25 cellular contexts compared by ENCODE assay signal in the genomic region with DNA sequence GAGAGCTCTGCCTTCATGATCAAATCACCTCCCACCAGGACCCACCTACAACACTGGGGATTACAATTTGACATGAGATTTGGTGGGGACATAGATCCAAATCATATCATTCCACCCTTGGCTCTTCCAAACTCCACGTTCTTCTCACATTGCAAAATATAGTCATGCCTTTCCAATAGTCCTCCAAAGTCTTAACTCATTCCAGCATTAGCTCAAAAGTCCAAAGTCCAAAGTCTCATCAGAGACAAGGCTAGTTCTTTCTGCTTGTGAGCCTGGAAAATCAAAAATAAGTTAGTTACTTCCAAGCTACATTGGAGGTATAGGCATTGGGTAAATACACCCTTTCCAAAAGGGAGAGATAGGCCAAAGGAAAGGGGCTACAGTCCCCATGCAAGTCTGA.
DNase-seq lines count a peak whose midpoint lies in the region; ATAC-seq, FAIRE-seq and TF ChIP-seq lines count a peak whose summit lies in the region.
"Had no signal": no experiment of that assay in that cellular context is flagged by ENCODE, and none has a peak within 500 bp of the region (broad histone marks: within the 10 kb centered on the region; RNA-seq: fewer than 3 reads in every experiment).

No MANE protein-coding gene starts in this region.

- H3K27ac ChIP-seq in A549 (peak overlapping the region; percentile 53 to 73; a peak in 5 of 6 replicates), liver (ENCODE audit: low read depth in 1 of 2, low read length in 2 of 2) (no peak overlapping the region), osteoblast (ENCODE audit: low read depth, low read length) (no peak overlapping the region)
- H3K27ac ChIP-seq: 22Rv1, BLaER1 had no signal

- TF ChIP-seq RAD21 in A549 (conservative IDR thresholded peaks at IDR 0.05 in 1 of 2, IDR thresholded peaks at IDR 0.05 in 1 of 2): no peak
- TF ChIP-seq RAD21 in liver (IDR thresholded peaks at IDR 0.05): no peak

- DNase-seq in A549 (ENCODE audit: low read depth in 1 of 2, low spot score in 1 of 2): no peak
- no peak for DNase-seq in left lobe of liver (ENCODE audit: low spot score)
- peak; percentile 45 for DNase-seq in osteoblast (ENCODE audit: insufficient read length, low spot score, missing footprints)
- DNase-seq in activated effector memory CD4-positive, alpha-beta T cell treated with Interleukin-2 at 50 U/mL for 16 hours: no peak
- DNase-seq in activated CD8-positive, alpha-beta memory T cell treated with anti-CD3 and anti-CD28 coated beads, Interleukin-2, amount 50 U/mL, for 4 hours: no peak
- no peak for DNase-seq in NCI-H524 treated with DMSO at 0.1 percent for 48 hours (lab: John Stamatoyannopoulos, UW)
- DNase-seq in GDM1 (lab: John Stamatoyannopoulos, UW): no peak
- DNase-seq: ACHN; BE2C; C1 segment of cervical spinal cord; CD4-positive, alpha-beta memory T cell; CD4-positive, CD25-positive, alpha-beta regulatory T cell; CD8-positive, alpha-beta memory T cell; COR-L47; DMS 273 treated with DMSO at 0.1 percent for 48 hours; DMS153; DMS53; DMS79; DND-41; EL; GF-D8 had no signal

- H3K4me1 ChIP-seq in A549 (peaks cover 18% of the 10 kb centered on the region), liver (ENCODE audit: control insufficient read depth in 4 of 4, insufficient read depth in 4 of 4, low read length in 3 of 4) (peaks cover 0 to 4% (median 0%) of the 10 kb centered on the region in 4 donors), osteoblast (ENCODE audit: insufficient read depth, low read length) (no peaks in the 10 kb centered on the region)
- H3K4me1 ChIP-seq: BE2C, BLaER1 had no signal

- H4K20me1 ChIP-seq in osteoblast (ENCODE audit: insufficient read depth, low read length): no peaks in the 10 kb centered on the region
- H4K20me1 ChIP-seq: BLaER1 had no signal

- no peak for TF ChIP-seq POLR2A in A549 (IDR thresholded peaks at IDR 0.05; ENCODE audit: low read length)

- H3K9ac ChIP-seq in liver (ENCODE audit: low read depth in 1 of 2, low read length in 2 of 2): no peak overlapping the region
- H3K9ac ChIP-seq: BLaER1 had no signal

- H2AFZ ChIP-seq in osteoblast (ENCODE audit: low read length): no peak overlapping the region

- no peak overlapping the region for H3K4me3 ChIP-seq in A549
- H3K4me3 ChIP-seq in liver (ENCODE audit: low read depth in 1 of 3, low read length in 3 of 3): no peak overlapping the region
- no peak overlapping the region for H3K4me3 ChIP-seq in osteoblast (ENCODE audit: insufficient read depth, low read length)
- H3K4me3 ChIP-seq: BLaER1 had no signal

- POLR2A ChIA-PET in A549 (lab: Yijun Ruan, JAX): interaction anchor here (1.5 kb wide), 1 partner anchor 185 kb away, joined by 4 read pairs; no protein-coding TSS in a partner anchor

- no peaks in the 10 kb centered on the region for H3K79me2 ChIP-seq in osteoblast (ENCODE audit: insufficient read depth, low read length)

- no peak for FAIRE-seq in A549 (lab: Jason Lieb, UNC)
- FAIRE-seq: GM12891 had no signal

- ATAC-seq in A549 (no peak), left lobe of liver (peak; percentile 21)

- WGBS in A549 (ENCODE audit: missing lambda C conversion rate): 55% methylated on average over 1 of the region's 1 CpG
- WGBS in liver: 35% methylated on average over 1 of the region's 1 CpG

- H3K27me3 ChIP-seq in liver (ENCODE audit: control insufficient read depth in 4 of 4, insufficient read depth in 4 of 4, low read length in 3 of 4) (no peaks in the 10 kb centered on the region), osteoblast (ENCODE audit: insufficient read depth, low read length) (no peaks in the 10 kb centered on the region)
- H3K27me3 ChIP-seq: BE2C, BLaER1 had no signal

- no peak for TF ChIP-seq EP300 in A549 (IDR thresholded peaks at IDR 0.05)

- CTCF ChIA-PET in A549 (lab: Yijun Ruan, JAX): interaction anchor here (1.6 kb wide), 1 partner anchor 14 kb away, joined by 4 read pairs; no protein-coding TSS in a partner anchor

- TF ChIP-seq CTCF in A549 (IDR thresholded peaks at IDR 0.05) (no peak), liver (IDR thresholded peaks at IDR 0.05; ENCODE audit: low read depth, low read length, missing input control) (no peak), osteoblast (IDR thresholded peaks at IDR 0.05; ENCODE audit: extremely low read depth, low read depth, low read length) (no peak)

- H3K4me2 ChIP-seq in A549 (no peak overlapping the region), osteoblast (ENCODE audit: insufficient read depth, low read length) (no peak overlapping the region)
- H3K4me2 ChIP-seq: BLaER1 had no signal

- H3K36me3 ChIP-seq in liver (ENCODE audit: control insufficient read depth in 4 of 4, insufficient read depth in 3 of 4, low read depth in 1 of 4, low read length in 3 of 4): no peaks in the 10 kb centered on the region
- H3K36me3 ChIP-seq in osteoblast (ENCODE audit: insufficient read depth, low read length): no peaks in the 10 kb centered on the region
- H3K36me3 ChIP-seq: BE2C, BLaER1 had no signal

- H3K9me3 ChIP-seq in A549: peaks cover 28% of the 10 kb centered on the region
- H3K9me3 ChIP-seq in liver (ENCODE audit: control insufficient read depth in 4 of 4, low read length in 3 of 4): no peaks in the 10 kb centered on the region
- H3K9me3 ChIP-seq in osteoblast (ENCODE audit: low read depth, low read length): no peaks in the 10 kb centered on the region
- H3K9me3 ChIP-seq: BE2C had no signal

TF ChIP-seq in A549, 52 proteins besides CTCF, POLR2A, EP300 and RAD21:
- TF ChIP-seq MAZ (IDR thresholded peaks at IDR 0.05; ENCODE audit: borderline replicate concordance, low read depth, low read length): no peak
- TF ChIP-seq PHF8 (IDR thresholded peaks at IDR 0.05; ENCODE audit: borderline replicate concordance, low read depth): no peak
- no peak for TF ChIP-seq USF2 (IDR thresholded peaks at IDR 0.05)
- no peak for TF ChIP-seq CBX8 (IDR thresholded peaks at IDR 0.05)
- no peak for TF ChIP-seq NR3C1 (IDR thresholded peaks at IDR 0.05)
- TF ChIP-seq GATA3 (IDR thresholded peaks at IDR 0.05; ENCODE audit: borderline replicate concordance): no peak
- TF ChIP-seq ZC3H11A (IDR thresholded peaks at IDR 0.05): no peak
- no peak for TF ChIP-seq ZSCAN20 (CRISPR knock-in tag; IDR thresholded peaks at IDR 0.05)
- TF ChIP-seq, protein P1, sequence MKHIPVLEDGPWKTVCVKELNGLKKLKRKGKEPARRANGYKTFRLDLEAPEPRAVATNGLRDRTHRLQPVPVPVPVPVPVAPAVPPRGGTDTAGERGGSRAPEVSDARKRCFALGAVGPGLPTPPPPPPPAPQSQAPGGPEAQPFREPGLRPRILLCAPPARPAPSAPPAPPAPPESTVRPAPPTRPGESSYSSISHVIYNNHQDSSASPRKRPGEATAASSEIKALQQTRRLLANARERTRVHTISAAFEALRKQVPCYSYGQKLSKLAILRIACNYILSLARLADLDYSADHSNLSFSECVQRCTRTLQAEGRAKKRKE (CRISPR knock-in tag; IDR thresholded peaks at IDR 0.05; ENCODE audit: low read depth): no peak
- TF ChIP-seq EHF (CRISPR knock-in tag; IDR thresholded peaks at IDR 0.05): no peak
- no peak for TF ChIP-seq RCOR1 (IDR thresholded peaks at IDR 0.05; ENCODE audit: low read depth, low read length)
- no peak for TF ChIP-seq CBX2 (IDR thresholded peaks at IDR 0.05; ENCODE audit: borderline replicate concordance, low read depth)

TF ChIP-seq in liver, 16 proteins besides CTCF, POLR2A, EP300 and RAD21:
- TF ChIP-seq MAX (IDR thresholded peaks at IDR 0.05): no peak
- TF ChIP-seq HNF4G (IDR thresholded peaks at IDR 0.05): peak; percentile 40
- TF ChIP-seq HNF4A (conservative IDR thresholded peaks at IDR 0.05): peak; percentile 79 to 89

Comparison
In these comparisons a context has a peak if more than half of its experiments do, and no peak if none do; other contexts are left out.
1. H3K27ac ChIP-seq: peak in A549 (2 of 2); none in liver (0 of 2) and osteoblast (single experiment).